ENCODE assay signal across 1 cellular context in the genomic region with DNA sequence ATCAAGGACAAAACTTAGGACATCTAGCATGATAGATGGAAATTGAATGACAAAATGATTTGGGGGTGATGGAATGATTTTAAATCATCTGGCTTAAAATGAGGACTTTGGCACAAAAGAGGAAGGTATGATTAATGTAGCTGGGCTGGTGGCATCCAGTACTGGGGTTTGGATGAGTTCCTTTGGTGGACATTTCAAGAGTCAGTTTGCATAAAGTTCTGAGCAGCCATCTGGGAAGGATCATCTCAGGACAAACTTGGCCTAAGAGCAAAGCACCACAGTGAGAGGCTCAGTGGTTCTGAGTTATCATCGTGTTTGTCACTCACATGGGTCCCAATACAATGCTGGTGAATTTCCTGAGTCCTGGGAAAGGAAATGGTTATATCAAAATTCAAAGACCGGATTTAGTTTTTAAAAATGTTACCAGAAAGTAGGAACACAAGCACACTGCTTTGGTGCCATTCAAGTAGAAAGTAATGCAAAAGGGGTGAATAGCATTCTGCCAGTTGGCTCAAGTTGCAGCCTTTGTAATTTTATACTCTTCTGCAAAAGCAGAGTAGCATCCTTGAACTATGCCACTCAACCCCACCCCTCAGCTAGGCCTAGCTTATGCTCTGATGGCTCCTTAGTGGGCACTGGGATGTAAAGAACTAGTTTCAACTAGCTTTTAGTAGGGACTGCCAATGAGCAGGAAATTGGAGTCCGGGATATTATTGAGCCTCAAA.
TF ChIP-seq lines count a peak whose summit lies in the region.

No MANE protein-coding gene starts in this region.

TF ChIP-seq in SK-N-SH treated with all-trans-retinoic acid at 6 μM for 48 hours, 23 proteins besides CTCF, POLR2A, EP300 and RAD21 (continued from another document):
- TF ChIP-seq, protein P1, sequence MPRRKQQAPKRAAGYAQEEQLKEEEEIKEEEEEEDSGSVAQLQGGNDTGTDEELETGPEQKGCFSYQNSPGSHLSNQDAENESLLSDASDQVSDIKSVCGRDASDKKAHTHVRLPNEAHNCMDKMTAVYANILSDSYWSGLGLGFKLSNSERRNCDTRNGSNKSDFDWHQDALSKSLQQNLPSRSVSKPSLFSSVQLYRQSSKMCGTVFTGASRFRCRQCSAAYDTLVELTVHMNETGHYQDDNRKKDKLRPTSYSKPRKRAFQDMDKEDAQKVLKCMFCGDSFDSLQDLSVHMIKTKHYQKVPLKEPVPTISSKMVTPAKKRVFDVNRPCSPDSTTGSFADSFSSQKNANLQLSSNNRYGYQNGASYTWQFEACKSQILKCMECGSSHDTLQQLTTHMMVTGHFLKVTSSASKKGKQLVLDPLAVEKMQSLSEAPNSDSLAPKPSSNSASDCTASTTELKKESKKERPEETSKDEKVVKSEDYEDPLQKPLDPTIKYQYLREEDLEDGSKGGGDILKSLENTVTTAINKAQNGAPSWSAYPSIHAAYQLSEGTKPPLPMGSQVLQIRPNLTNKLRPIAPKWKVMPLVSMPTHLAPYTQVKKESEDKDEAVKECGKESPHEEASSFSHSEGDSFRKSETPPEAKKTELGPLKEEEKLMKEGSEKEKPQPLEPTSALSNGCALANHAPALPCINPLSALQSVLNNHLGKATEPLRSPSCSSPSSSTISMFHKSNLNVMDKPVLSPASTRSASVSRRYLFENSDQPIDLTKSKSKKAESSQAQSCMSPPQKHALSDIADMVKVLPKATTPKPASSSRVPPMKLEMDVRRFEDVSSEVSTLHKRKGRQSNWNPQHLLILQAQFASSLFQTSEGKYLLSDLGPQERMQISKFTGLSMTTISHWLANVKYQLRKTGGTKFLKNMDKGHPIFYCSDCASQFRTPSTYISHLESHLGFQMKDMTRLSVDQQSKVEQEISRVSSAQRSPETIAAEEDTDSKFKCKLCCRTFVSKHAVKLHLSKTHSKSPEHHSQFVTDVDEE (CRISPR knock-in tag; IDR thresholded peaks at IDR 0.05): no peak
- TF ChIP-seq ZNF8 (CRISPR knock-in tag; IDR thresholded peaks at IDR 0.05) (no peak), RARB (CRISPR knock-in tag; IDR thresholded peaks at IDR 0.05) (peak; percentile 89; the same call in 1 of the 2 replicates), ARNTL (CRISPR knock-in tag; IDR thresholded peaks at IDR 0.05; ENCODE audit: borderline replicate concordance, low read depth) (no peak), TOX (CRISPR knock-in tag; IDR thresholded peaks at IDR 0.05; ENCODE audit: borderline replicate concordance) (peak; percentile 85; the same call in 1 of the 2 replicates), CSRNP3 (CRISPR knock-in tag; IDR thresholded peaks at IDR 0.05) (no peak), BACH2 (CRISPR knock-in tag; IDR thresholded peaks at IDR 0.05; ENCODE audit: borderline replicate concordance) (no peak), ZFP3 (CRISPR knock-in tag; IDR thresholded peaks at IDR 0.05) (no peak)
- TF ChIP-seq, protein P2, sequence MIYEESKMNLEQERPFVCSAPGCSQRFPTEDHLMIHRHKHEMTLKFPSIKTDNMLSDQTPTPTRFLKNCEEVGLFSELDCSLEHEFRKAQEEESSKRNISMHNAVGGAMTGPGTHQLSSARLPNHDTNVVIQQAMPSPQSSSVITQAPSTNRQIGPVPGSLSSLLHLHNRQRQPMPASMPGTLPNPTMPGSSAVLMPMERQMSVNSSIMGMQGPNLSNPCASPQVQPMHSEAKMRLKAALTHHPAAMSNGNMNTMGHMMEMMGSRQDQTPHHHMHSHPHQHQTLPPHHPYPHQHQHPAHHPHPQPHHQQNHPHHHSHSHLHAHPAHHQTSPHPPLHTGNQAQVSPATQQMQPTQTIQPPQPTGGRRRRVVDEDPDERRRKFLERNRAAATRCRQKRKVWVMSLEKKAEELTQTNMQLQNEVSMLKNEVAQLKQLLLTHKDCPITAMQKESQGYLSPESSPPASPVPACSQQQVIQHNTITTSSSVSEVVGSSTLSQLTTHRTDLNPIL (CRISPR knock-in tag; IDR thresholded peaks at IDR 0.05; ENCODE audit: low read depth): no peak
